Comparison of ENCODE assay signal across 8 cellular contexts in the genomic region with DNA sequence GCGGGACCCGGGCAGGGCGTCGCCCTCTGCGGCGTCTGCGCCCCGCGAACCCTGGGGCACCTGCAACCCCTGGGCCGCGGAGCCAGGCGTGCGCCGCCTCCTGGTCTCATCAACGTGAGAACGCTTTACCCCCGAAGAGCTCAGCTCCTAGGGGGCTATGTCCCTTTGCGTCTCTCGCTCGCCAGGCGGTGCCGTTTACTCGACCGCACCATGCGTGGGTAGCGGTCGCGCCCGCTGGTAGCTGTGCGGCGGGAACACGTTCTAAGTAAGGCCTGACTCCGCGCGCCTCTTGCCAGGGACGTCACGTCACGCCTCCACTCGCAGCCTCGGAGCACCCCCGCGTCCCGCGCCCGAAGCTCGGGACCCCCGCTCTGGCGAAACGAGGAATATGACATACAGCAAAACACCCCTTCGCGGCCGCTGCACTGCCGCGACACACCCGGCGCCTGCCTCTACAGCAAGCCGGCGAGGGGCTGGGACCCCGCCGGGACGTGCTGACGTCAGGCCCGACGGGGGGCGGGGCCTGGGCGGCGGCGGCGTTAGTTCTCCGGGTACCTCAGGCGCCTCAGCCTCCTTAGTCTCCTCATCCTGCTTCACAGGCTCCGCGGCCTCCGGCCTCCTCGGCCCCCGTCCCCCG. TPM values are rescaled to one million over a fixed set of nuclear protein-coding genes. Genes with fewer than 3 reads are reported as not detected.
A peak's percentile ranks its signal among the peaks of the same experiment; 100 is the strongest.
DNase-seq lines count a peak whose midpoint lies in the region; ATAC-seq and TF ChIP-seq lines count a peak whose summit lies in the region.

A gene with protein sequence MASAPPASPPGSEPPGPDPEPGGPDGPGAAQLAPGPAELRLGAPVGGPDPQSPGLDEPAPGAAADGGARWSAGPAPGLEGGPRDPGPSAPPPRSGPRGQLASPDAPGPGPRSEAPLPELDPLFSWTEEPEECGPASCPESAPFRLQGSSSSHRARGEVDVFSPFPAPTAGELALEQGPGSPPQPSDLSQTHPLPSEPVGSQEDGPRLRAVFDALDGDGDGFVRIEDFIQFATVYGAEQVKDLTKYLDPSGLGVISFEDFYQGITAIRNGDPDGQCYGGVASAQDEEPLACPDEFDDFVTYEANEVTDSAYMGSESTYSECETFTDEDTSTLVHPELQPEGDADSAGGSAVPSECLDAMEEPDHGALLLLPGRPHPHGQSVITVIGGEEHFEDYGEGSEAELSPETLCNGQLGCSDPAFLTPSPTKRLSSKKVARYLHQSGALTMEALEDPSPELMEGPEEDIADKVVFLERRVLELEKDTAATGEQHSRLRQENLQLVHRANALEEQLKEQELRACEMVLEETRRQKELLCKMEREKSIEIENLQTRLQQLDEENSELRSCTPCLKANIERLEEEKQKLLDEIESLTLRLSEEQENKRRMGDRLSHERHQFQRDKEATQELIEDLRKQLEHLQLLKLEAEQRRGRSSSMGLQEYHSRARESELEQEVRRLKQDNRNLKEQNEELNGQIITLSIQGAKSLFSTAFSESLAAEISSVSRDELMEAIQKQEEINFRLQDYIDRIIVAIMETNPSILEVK (plus strand): TSS at position 568 of the 637 bp plus-strand sequence. CDS start 358 bp downstream, outside the sequence.

- H3K27ac Mint-ChIP-seq in CD8-positive, alpha-beta memory T cell, result peak within 1 kb of the TSS; percentile 87 to 97 (median 96)
- no peak within 1 kb of the TSS for H3K27ac Mint-ChIP-seq in endothelial cell (ENCODE audit: unreplicated experiment)

- H3K4me1 ChIP-seq in CD8-positive, alpha-beta memory T cell (ENCODE audit: insufficient read depth, low read length), result peaks cover 18% of the 10 kb centered on the region

- H3K36me3 ChIP-seq in CD8-positive, alpha-beta memory T cell (ENCODE audit: insufficient read depth, low read length), result no peaks in the 10 kb centered on the region

- POLR2A ChIA-PET in CD8-positive, alpha-beta memory T cell (lab: Charles Lee), result interaction anchor here (1.5 to 2.4 kb wide), 3 partner anchors 24 to 196 kb away, joined by 3 to 9 read pairs (median 6); partner anchors contain the start of genes DECR2 and FAM234A

- H3K36me3 Mint-ChIP-seq in CD8-positive, alpha-beta memory T cell, result peaks cover 0 to 11% (median 3%) of the 10 kb centered on the region in 3 donors
- H3K36me3 Mint-ChIP-seq in endothelial cell (ENCODE audit: low read depth, unreplicated experiment), result peaks cover 6% of the 10 kb centered on the region

- CTCF ChIA-PET in CD8-positive, alpha-beta memory T cell (lab: Charles Lee), result interaction anchor here (0.9 to 1.9 kb wide), 2 partner anchors 34 to 55 kb away, joined by 3 to 7 read pairs; partner anchors contain the start of gene MRPL28

- peak; percentile 89 for ATAC-seq in GM19438 (IDR thresholded peaks at IDR 0.05; ENCODE audit: low read depth, unreplicated experiment)

- H3K27ac ChIP-seq in CD8-positive, alpha-beta memory T cell (ENCODE audit: low read depth, low read length), result peak within 1 kb of the TSS; percentile 85
- no peak within 1 kb of the TSS for H3K27ac ChIP-seq in HL-60 (replicated peaks)

- no peaks in the 10 kb centered on the region for H3K9me3 Mint-ChIP-seq in CD8-positive, alpha-beta memory T cell
- no peaks in the 10 kb centered on the region for H3K9me3 Mint-ChIP-seq in endothelial cell (ENCODE audit: unreplicated experiment)

- peaks cover 26 to 38% (median 37%) of the 10 kb centered on the region in 3 donors for H3K4me1 Mint-ChIP-seq in CD8-positive, alpha-beta memory T cell
- peaks cover 17% of the 10 kb centered on the region for H3K4me1 Mint-ChIP-seq in endothelial cell (ENCODE audit: unreplicated experiment)

- H3K27me3 ChIP-seq in CD8-positive, alpha-beta memory T cell (ENCODE audit: insufficient read depth, low read length, poor library complexity, severe bottlenecking), result peaks cover 3% of the 10 kb centered on the region
- H3K27me3 ChIP-seq in HL-60 (ENCODE audit: insufficient read depth, poor library complexity, severe bottlenecking), result peaks cover 11% of the 10 kb centered on the region

- peak within 1 kb of the TSS; percentile 86 to 96 (median 89) for H3K4me3 Mint-ChIP-seq in CD8-positive, alpha-beta memory T cell
- H3K4me3 Mint-ChIP-seq in endothelial cell (ENCODE audit: unreplicated experiment), result peak within 1 kb of the TSS; percentile 95

- peak within 1 kb of the TSS; percentile 78 for H3K4me3 ChIP-seq in CD8-positive, alpha-beta memory T cell (ENCODE audit: low read length)
- peak within 1 kb of the TSS; percentile 60 for H3K4me3 ChIP-seq in HL-60 (replicated peaks; ENCODE audit: insufficient read depth, low read length)

- peak; percentile 75 to 90 (median 85) for DNase-seq in CD8-positive, alpha-beta memory T cell
- peak; percentile 65 to 77 for DNase-seq in HL-60 (ENCODE audit: low read depth in 1 of 2, low spot score in 1 of 2)
- DNase-seq in NOMO-1 treated with dmso at 0.1 percent for 144 hours (lab: John Stamatoyannopoulos, UW; ENCODE audit: unreplicated experiment), result peak; percentile 52
- peak; percentile 50 for DNase-seq in activated CD8-positive, alpha-beta memory T cell treated with anti-CD3 and anti-CD28 coated beads, Interleukin-2, amount 50 U/mL, for 24 hours (ENCODE audit: extremely low read depth)
- peak; percentile 72 for DNase-seq in endothelial cell (ENCODE audit: low spot score)
- DNase-seq in middle frontal gyrus (ENCODE audit: extremely low spot score, low spot score), result peak; percentile 80
- DNase-seq in stimulated activated CD8-positive, alpha-beta memory T cell treated with anti-CD3 and anti-CD28 coated beads, Interleukin-2, amount 100 ng/mL, for 48 hours (ENCODE audit: low read depth in 2 of 2), result peak; percentile 80 to 82

- no peaks in the 10 kb centered on the region for H3K9me3 ChIP-seq in CD8-positive, alpha-beta memory T cell (ENCODE audit: low read length)

- peaks cover 0 to 3% of the 10 kb centered on the region in 2 donors for H3K27me3 Mint-ChIP-seq in CD8-positive, alpha-beta memory T cell
- H3K27me3 Mint-ChIP-seq in endothelial cell (ENCODE audit: unreplicated experiment), result peaks cover 16% of the 10 kb centered on the region

- TF ChIP-seq CTCF in HL-60 (IDR thresholded peaks at IDR 0.05; ENCODE audit: insufficient read depth, low read length), result no peak
- TF ChIP-seq CTCF in endothelial cell (IDR thresholded peaks at IDR 0.05; ENCODE audit: unreplicated experiment), result no peak

RNA-seq across cellular contexts. Expression of the gene that starts here (rescaled TPM):
- total RNA-seq in CD8-positive, alpha-beta memory T cell, result 10 to 100 TPM; 30.0 to 32.8 TPM
- 4.4 TPM for polyA plus RNA-seq in CD8-positive, alpha-beta memory T cell
- total RNA-seq in endothelial cell (ENCODE audit: unreplicated experiment), result 81.5 TPM
